8 cellular contexts compared by ENCODE assay signal in the genomic region with DNA sequence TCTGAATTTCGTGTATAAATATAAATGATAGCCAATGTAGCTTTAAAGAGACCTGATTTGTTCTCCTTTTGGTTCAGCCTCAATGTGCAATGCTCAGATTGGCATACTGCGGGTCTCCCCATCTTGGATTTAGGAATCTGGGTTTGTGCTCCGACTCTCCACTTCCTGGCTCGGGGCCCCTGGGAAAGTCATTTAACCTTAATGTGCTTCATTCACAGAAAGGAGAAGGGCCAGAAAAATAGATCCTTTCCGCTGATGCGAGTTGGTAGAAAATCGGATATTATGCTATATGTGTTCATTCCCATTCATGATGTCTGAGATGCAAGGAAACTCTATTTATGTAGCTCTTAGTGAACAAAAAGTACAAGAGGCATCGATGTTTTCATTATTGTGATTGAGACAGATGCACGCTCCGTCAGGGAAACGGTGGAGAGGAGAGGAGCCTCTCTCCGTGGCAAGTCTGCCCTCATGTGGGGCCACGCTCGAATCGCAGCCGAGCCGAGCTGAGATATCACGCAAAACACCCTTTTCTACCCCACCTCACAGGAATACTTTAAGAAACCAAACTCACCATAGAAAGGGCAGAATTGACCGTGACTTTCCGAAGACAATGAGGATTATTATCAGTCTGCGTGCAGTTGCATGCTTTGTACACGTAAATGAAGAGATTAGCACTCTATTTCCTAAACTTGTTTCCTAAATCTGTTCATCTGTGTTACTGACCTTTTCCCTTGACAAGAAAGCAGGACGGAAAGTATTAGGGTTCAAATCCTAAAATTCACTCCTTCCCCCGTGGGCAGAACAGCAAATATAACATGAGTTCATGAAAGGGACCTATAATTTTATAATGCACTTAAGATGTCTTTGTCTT.
DNase-seq lines count a peak whose midpoint lies in the region; ATAC-seq, FAIRE-seq and TF ChIP-seq lines count a peak whose summit lies in the region.

No MANE protein-coding gene starts in this region.

- H3K27ac Mint-ChIP-seq in activated CD8-positive, alpha-beta T cell treated with anti-CD3 and anti-CD28 coated beads for 36 hours = no peak overlapping the region

- H3K4ac ChIP-seq in trophoblast cell (ENCODE audit: low read depth, low read length) = no peak overlapping the region

- POLR2A ChIA-PET in activated CD8-positive, alpha-beta T cell treated with anti-CD3 and anti-CD28 coated beads for 36 hours (lab: Charles Lee) = no interaction called here

- no peaks in the 10 kb centered on the region for H3K9me3 Mint-ChIP-seq in activated CD8-positive, alpha-beta T cell treated with anti-CD3 and anti-CD28 coated beads for 36 hours

- H3K4me1 Mint-ChIP-seq in activated CD8-positive, alpha-beta T cell treated with anti-CD3 and anti-CD28 coated beads for 36 hours (ENCODE audit: low read depth) = no peaks in the 10 kb centered on the region

- no peak overlapping the region for H3K14ac ChIP-seq in trophoblast cell (ENCODE audit: low read length)

- peaks cover 27% of the 10 kb centered on the region for H3K27me3 Mint-ChIP-seq in activated CD8-positive, alpha-beta T cell treated with anti-CD3 and anti-CD28 coated beads for 36 hours

- CTCF ChIA-PET in activated CD8-positive, alpha-beta T cell treated with anti-CD3 and anti-CD28 coated beads for 36 hours (lab: Charles Lee) = interaction anchor here (0.7 to 1.8 kb wide), 4 partner anchors 9 to 63 kb away, joined by 3 to 10 read pairs (median 4); no protein-coding TSS in a partner anchor

- H3K4me3 Mint-ChIP-seq in activated CD8-positive, alpha-beta T cell treated with anti-CD3 and anti-CD28 coated beads for 36 hours = no peak overlapping the region

- H4K8ac ChIP-seq in trophoblast cell (ENCODE audit: low read depth, low read length) = no peak overlapping the region

- no peak overlapping the region for H4K91ac ChIP-seq in trophoblast cell (ENCODE audit: low read depth, low read length)

- H4K12ac ChIP-seq in trophoblast cell (ENCODE audit: low read depth, low read length) = no peak overlapping the region

- intact Hi-C loops in activated CD8-positive, alpha-beta T cell treated with anti-CD3 and anti-CD28 coated beads for 36 hours (cut with micrococcal nuclease) = no loop called here

- no peaks in the 10 kb centered on the region for H3K4me1 ChIP-seq in trophoblast cell (ENCODE audit: control insufficient read depth in 1 of 2, insufficient read depth in 2 of 2, low read length in 2 of 2)

- DNase-seq in AG08396 (ENCODE audit: low spot score) (peak; percentile 47), GM12891 (ENCODE audit: insufficient read length, low spot score) (no peak), NCI-H1694 (lab: John Stamatoyannopoulos, UW) (peak; percentile 60), glomerular visceral epithelial cell (ENCODE audit: extremely low spot score) (peak; percentile 63), trophoblast cell (peak; percentile 14 to 39), SIG-M5 (lab: John Stamatoyannopoulos, UW) (no peak)
- peak; percentile 46 for DNase-seq in activated CD8-positive, alpha-beta T cell treated with anti-CD3 and anti-CD28 coated beads for 36 hours

- peak; percentile 80 for FAIRE-seq in GM12891 (lab: Jason Lieb, UNC)

- peak; percentile 95 for ATAC-seq in HG02759 (IDR thresholded peaks at IDR 0.05; ENCODE audit: unreplicated experiment)
- ATAC-seq in activated CD8-positive, alpha-beta T cell treated with anti-CD3 and anti-CD28 coated beads for 36 hours = peak; percentile 55

- no peaks in the 10 kb centered on the region for H3K79me1 ChIP-seq in trophoblast cell (ENCODE audit: low read length)

- peak; percentile 60 for TF ChIP-seq CTCF in activated CD8-positive, alpha-beta T cell treated with anti-CD3 and anti-CD28 coated beads for 36 hours (IDR thresholded peaks at IDR 0.05)

- H3K36me3 Mint-ChIP-seq in activated CD8-positive, alpha-beta T cell treated with anti-CD3 and anti-CD28 coated beads for 36 hours (ENCODE audit: low read depth) = no peaks in the 10 kb centered on the region

- H3K23ac ChIP-seq in trophoblast cell (ENCODE audit: low read length) = no peak overlapping the region

- no peak overlapping the region for H2BK12ac ChIP-seq in trophoblast cell (ENCODE audit: low read length)

- no peaks in the 10 kb centered on the region for H3K9me3 ChIP-seq in trophoblast cell (ENCODE audit: insufficient read depth, low read depth, low read length)

- H2BK120ac ChIP-seq in trophoblast cell (ENCODE audit: insufficient read depth, low read length, poor library complexity) = no peak overlapping the region

- H3K18ac ChIP-seq in trophoblast cell (ENCODE audit: low read length) = no peak overlapping the region

- no peak overlapping the region for H2BK5ac ChIP-seq in trophoblast cell (ENCODE audit: low read depth, low read length, poor library complexity)

- H3K4me2 ChIP-seq in trophoblast cell (ENCODE audit: low read length) = peak overlapping the region; percentile 28

- no peak overlapping the region for H3K27ac ChIP-seq in trophoblast cell (ENCODE audit: low read depth, low read length)

- TF ChIP-seq POLR2A in GM12891 (IDR thresholded peaks at IDR 0.05; ENCODE audit: low read depth, low read length) = no peak

- H3K79me2 ChIP-seq in trophoblast cell (ENCODE audit: control insufficient read depth, insufficient read depth, low read length, poor library complexity) = no peaks in the 10 kb centered on the region

- H2AFZ ChIP-seq in trophoblast cell (ENCODE audit: insufficient read depth, low read length, poor library complexity) = no peak overlapping the region

- H3K9ac ChIP-seq in trophoblast cell (ENCODE audit: low read length) = no peak overlapping the region

- no peaks in the 10 kb centered on the region for H3K27me3 ChIP-seq in trophoblast cell (ENCODE audit: insufficient read depth, low read length)

- no CpG with 5 or more reads among the region's 24 CpGs for WGBS in trophoblast cell (ENCODE audit: extremely low coverage, insufficient coverage, insufficient read length)

- H3K4me3 ChIP-seq in trophoblast cell (ENCODE audit: low read depth, low read length) = no peak overlapping the region

- no peaks in the 10 kb centered on the region for H3K36me3 ChIP-seq in trophoblast cell (ENCODE audit: control insufficient read depth in 1 of 2, insufficient read depth in 2 of 2, low read length in 2 of 2)

- H2AK5ac ChIP-seq in trophoblast cell (ENCODE audit: low read length) = no peak overlapping the region

TF ChIP-seq in GM12891, 5 proteins besides CTCF, POLR2A, EP300 and RAD21:
- TF ChIP-seq TAF1 (IDR thresholded peaks at IDR 0.05; ENCODE audit: low read depth, low read length) (no peak), POLR2AphosphoS5 (IDR thresholded peaks at IDR 0.05; ENCODE audit: low read depth, low read length) (no peak), POU2F2 (IDR thresholded peaks at IDR 0.05; ENCODE audit: low read depth, low read length) (no peak), PAX5 (IDR thresholded peaks at IDR 0.05; ENCODE audit: insufficient read depth, low read length, severe bottlenecking) (no peak), SPI1 (IDR thresholded peaks at IDR 0.05; ENCODE audit: low read depth, low read length) (no peak)

Comparison
In these comparisons a context has a peak if more than half of its experiments do, and no peak if none do; other contexts are left out.
1. DNase-seq: peak in AG08396 (single experiment), NCI-H1694 (single experiment), activated CD8-positive, alpha-beta T cell treated with anti-CD3 and anti-CD28 coated beads for 36 hours (single experiment), glomerular visceral epithelial cell (single experiment) and trophoblast cell (2 of 2); none in GM12891 (single experiment) and SIG-M5 (single experiment).